In genomic region chr11:65851811-65852507, GRCh38 we compare ENCODE assay signal across 13 cellular contexts. TPM values are rescaled to one million over a fixed set of nuclear protein-coding genes. Genes with fewer than 3 reads are reported as not detected.
DNase-seq lines count a peak whose midpoint lies in the region; ATAC-seq, FAIRE-seq and TF ChIP-seq lines count a peak whose summit lies in the region.
"Had no signal": no experiment of that assay in that cellular context is flagged by ENCODE, and none has a peak within 500 bp of the region (broad histone marks: within the 10 kb centered on the region; RNA-seq: fewer than 3 reads in every experiment).

No MANE protein-coding gene starts in this region.

- H3K79me2 ChIP-seq in H1 (ENCODE audit: control insufficient read depth in 1 of 2, insufficient read depth in 2 of 2, low read length in 2 of 2), result peaks cover 15 to 30% of the 10 kb centered on the region in 2 experiments

- no peak overlapping the region for H2BK5ac ChIP-seq in H1 (ENCODE audit: low read depth, low read length)

- intact Hi-C loops in Panc1 (cut with micrococcal nuclease; ENCODE audit: unreplicated experiment), result loop anchor here (10.0 kb wide), 1 partner anchor 297 kb away; the partner anchor contains the start of gene LTBP3
- intact Hi-C loops in uterus (cut with DNase I; ENCODE audit: low total_unique reads), result no loop called here
- intact Hi-C loops in esophagus squamous epithelium (cut with DNase I), result no loop called here

- H3K18ac ChIP-seq in H1 (ENCODE audit: extremely low read depth, low read length), result no peak overlapping the region

- peaks cover 39% of the 10 kb centered on the region for H3K4me1 Mint-ChIP-seq in activated naive CD4-positive, alpha-beta T cell treated with anti-CD3 and anti-CD28 coated beads, Interleukin-2, amount 10 ng/mL, durations not matched to agents 7 days and 5 days
- H3K4me1 Mint-ChIP-seq in stimulated activated naive B cell treated with anti-CD40 and anti-IgM and Interleukin-4, amounts not matched to agents 10 μg/mL and 1 μg/mL and 100 μg/mL, for 72 hours, result peaks cover 32 to 45% of the 10 kb centered on the region in 2 donors

- H3K36me3 Mint-ChIP-seq in activated naive CD4-positive, alpha-beta T cell treated with anti-CD3 and anti-CD28 coated beads, Interleukin-2, amount 10 ng/mL, durations not matched to agents 7 days and 5 days, result peaks cover 57% of the 10 kb centered on the region
- H3K36me3 Mint-ChIP-seq in stimulated activated naive B cell treated with anti-CD40 and anti-IgM and Interleukin-4, amounts not matched to agents 10 μg/mL and 1 μg/mL and 100 μg/mL, for 72 hours, result peaks cover 53 to 67% of the 10 kb centered on the region in 2 donors

- H2AFZ ChIP-seq in H1 (ENCODE audit: low read length), result no peak overlapping the region

- no peak for TF ChIP-seq EP300 in H1 (IDR thresholded peaks at IDR 0.05; ENCODE audit: borderline replicate concordance in 1 of 2, low read depth in 2 of 2, low read length in 2 of 2)

- TF ChIP-seq RAD21 in H1 (IDR thresholded peaks at IDR 0.05 in 1 of 2, conservative IDR thresholded peaks at IDR 0.05 in 1 of 2; ENCODE audit: low read depth in 2 of 2, low read length in 2 of 2), result no peak

- H4K20me1 ChIP-seq in H1 (replicated peaks in 1 of 2; ENCODE audit: control insufficient read depth in 1 of 2, insufficient read depth in 2 of 2, low read length in 2 of 2), result peaks cover 28 to 30% of the 10 kb centered on the region in 2 experiments

- FAIRE-seq in H1 (lab: Jason Lieb, UNC), result no peak
- FAIRE-seq: H54 had no signal

- peaks cover 20% of the 10 kb centered on the region for H3K79me1 ChIP-seq in H1 (ENCODE audit: low read depth, low read length)

- peaks cover 2% of the 10 kb centered on the region; the same call in 1 of the 2 replicates for H3K23me2 ChIP-seq in H1 (ENCODE audit: low read depth, low read length)

- POLR2A ChIA-PET in Panc1 (lab: Charles Lee) (interaction anchor here (0.6 to 1.7 kb wide), 5 partner anchors 9 to 736 kb away, joined by 4 to 13 read pairs (median 5); partner anchors contain the start of gene MUS81), H1 (lab: Charles Lee; ENCODE audit: partially characterized antibody) (interaction anchor here (0.6 to 38.3 kb wide), 25 partner anchors 9 to 245 kb away, joined by 3 to 1071 read pairs (median 4); partner anchors contain the start of genes AP5B1, CCDC85B, CFL1 and CTSW)

- peaks cover 36% of the 10 kb centered on the region for H3K4me1 ChIP-seq in Panc1 (ENCODE audit: control insufficient read depth, insufficient read depth, low read length)
- peaks cover 0 to 10% (median under 1%) of the 10 kb centered on the region in 4 experiments; a peak in 5 of 7 replicates for H3K4me1 ChIP-seq in H1 (replicated peaks in 1 of 4; ENCODE audit: control insufficient read depth in 3 of 4, insufficient read depth in 4 of 4, low read length in 3 of 4)
- peaks cover 0 to 6% of the 10 kb centered on the region in 2 donors for H3K4me1 ChIP-seq in uterus
- H3K4me1 ChIP-seq in esophagus squamous epithelium, result peaks cover 7 to 39% (median 18%) of the 10 kb centered on the region in 3 donors

- no peak overlapping the region for H3K4ac ChIP-seq in H1 (replicated peaks; ENCODE audit: insufficient read length, low read depth, low read length)

- no TSS peak for BruUV-seq in Panc1 (replicated peaks; lab: Mats Ljungman, UMichigan)

- CTCF ChIA-PET in activated naive CD4-positive, alpha-beta T cell treated with anti-CD3 and anti-CD28 coated beads, Interleukin-2, amount 10 ng/mL, durations not matched to agents 7 days and 5 days (lab: Charles Lee), result interaction anchor here (0.6 to 1.7 kb wide), 12 partner anchors 8 to 178 kb away, joined by 3 to 5 read pairs (median 3); partner anchors contain the start of gene MUS81
- CTCF ChIA-PET in Panc1 (lab: Charles Lee) (interaction anchor here (0.6 to 1.6 kb wide), 5 partner anchors 18 to 217 kb away, joined by 3 to 12 read pairs (median 6); partner anchors contain the start of genes KAT5 and SNX32), H1 (lab: Charles Lee; ENCODE audit: partially characterized antibody) (interaction anchor here (0.6 to 15.2 kb wide), 43 partner anchors 10 to 1092 kb away, joined by 3 to 283 read pairs (median 5); partner anchors contain the start of genes AP5B1, CCDC85B, CFL1 and CTSW)

- H3K4me3 Mint-ChIP-seq in activated naive CD4-positive, alpha-beta T cell treated with anti-CD3 and anti-CD28 coated beads, Interleukin-2, amount 10 ng/mL, durations not matched to agents 7 days and 5 days, result no peak overlapping the region
- H3K4me3 Mint-ChIP-seq in stimulated activated naive B cell treated with anti-CD40 and anti-IgM and Interleukin-4, amounts not matched to agents 10 μg/mL and 1 μg/mL and 100 μg/mL, for 72 hours, result peak overlapping the region; percentile 1 to 39

- no peak overlapping the region for H3K4me3 ChIP-seq in Panc1 (ENCODE audit: low read depth in 2 of 2, low read length in 2 of 2)
- no peak overlapping the region for H3K4me3 ChIP-seq in H1 (ENCODE audit: extremely low read depth in 1 of 4, insufficient read depth in 2 of 4, low read depth in 3 of 4, low read length in 4 of 4)
- H3K4me3 ChIP-seq in uterus, result no peak overlapping the region
- no peak overlapping the region for H3K4me3 ChIP-seq in esophagus squamous epithelium

- peaks cover 6% of the 10 kb centered on the region for H3K9me3 Mint-ChIP-seq in activated naive CD4-positive, alpha-beta T cell treated with anti-CD3 and anti-CD28 coated beads, Interleukin-2, amount 10 ng/mL, durations not matched to agents 7 days and 5 days
- peaks cover 0 to 5% of the 10 kb centered on the region in 2 donors for H3K9me3 Mint-ChIP-seq in stimulated activated naive B cell treated with anti-CD40 and anti-IgM and Interleukin-4, amounts not matched to agents 10 μg/mL and 1 μg/mL and 100 μg/mL, for 72 hours

- H4K5ac ChIP-seq in H1 (ENCODE audit: insufficient read length, low read depth, low read length), result no peak overlapping the region

- H3K4me2 ChIP-seq in H1 (ENCODE audit: insufficient read depth in 1 of 2, low read depth in 2 of 2, low read length in 2 of 2), result no peak overlapping the region

- no peak for TF ChIP-seq CTCF in Panc1 (IDR thresholded peaks at IDR 0.05)
- no peak for TF ChIP-seq CTCF in H1 (IDR thresholded peaks at IDR 0.05; ENCODE audit: control extremely low read depth in 1 of 3, insufficient read depth in 1 of 3, low read depth in 1 of 3, low read length in 3 of 3)
- TF ChIP-seq CTCF in uterus (IDR thresholded peaks at IDR 0.05), result no peak
- no peak for TF ChIP-seq CTCF in esophagus squamous epithelium (IDR thresholded peaks at IDR 0.05)

- no peak overlapping the region for H4K91ac ChIP-seq in H1 (replicated peaks; ENCODE audit: insufficient read length, low read length)

- no peak overlapping the region for H2BK20ac ChIP-seq in H1 (ENCODE audit: low read length)

- peak overlapping the region; percentile 51 for H3K27ac Mint-ChIP-seq in activated naive CD4-positive, alpha-beta T cell treated with anti-CD3 and anti-CD28 coated beads, Interleukin-2, amount 10 ng/mL, durations not matched to agents 7 days and 5 days
- H3K27ac Mint-ChIP-seq in stimulated activated naive B cell treated with anti-CD40 and anti-IgM and Interleukin-4, amounts not matched to agents 10 μg/mL and 1 μg/mL and 100 μg/mL, for 72 hours, result peak overlapping the region; percentile 75

- DNase-seq in activated naive CD4-positive, alpha-beta T cell treated with anti-CD3 and anti-CD28 coated beads, Interleukin-2, amount 10 ng/mL, durations not matched to agents 7 days and 5 days, result no peak
- DNase-seq in activated naive CD4-positive, alpha-beta T cell treated with Interleukin-2 at 50 U/mL for 16 hours, result no peak
- no peak for DNase-seq in Panc1 (ENCODE audit: low read depth, low spot score)
- no peak for DNase-seq in H1 (ENCODE audit: low read depth in 1 of 2, low spot score in 2 of 2)
- DNase-seq in stimulated activated naive B cell treated with anti-CD40 and anti-IgM and Interleukin-4, amounts not matched to agents 10 μg/mL and 1 μg/mL and 100 μg/mL, for 72 hours, result no peak
- no peak for DNase-seq in NCI-H526 treated with DMSO at 0.1 percent for 48 hours (lab: John Stamatoyannopoulos, UW)
- DNase-seq in uterus, result no peak
- DNase-seq in esophagus squamous epithelium (lab: John Stamatoyannopoulos, UW), result no peak
- DNase-seq: activated T-cell treated with anti-CD3 and anti-CD28 coated beads, Interleukin-2, amount 50 U/mL, for 1 hour; AML-193 had no signal

- H3K23ac ChIP-seq in H1 (ENCODE audit: insufficient read length), result no peak overlapping the region

- in situ Hi-C loops in Panc1 (cut with HindIII; ENCODE audit: low pct_unique_long_range_greater_than_20kb, low sequenced_read_pairs), result no loop called here

- no peak overlapping the region for H3K56ac ChIP-seq in H1 (replicated peaks; ENCODE audit: insufficient read length, low read depth, low read length)

- no peak overlapping the region for H4K8ac ChIP-seq in H1 (ENCODE audit: extremely low read depth, insufficient read depth, low read length)

- no peak overlapping the region for H2AK5ac ChIP-seq in H1 (ENCODE audit: low read depth, low read length)

- peaks cover 29% of the 10 kb centered on the region for H3K36me3 ChIP-seq in Panc1 (ENCODE audit: control insufficient read depth, insufficient read depth, low read length)
- H3K36me3 ChIP-seq in H1 (ENCODE audit: control insufficient read depth in 2 of 4, insufficient read depth in 4 of 4, low read length in 3 of 4), result peaks cover 17 to 34% (median 31%) of the 10 kb centered on the region in 4 experiments
- H3K36me3 ChIP-seq in uterus, result no peaks in the 10 kb centered on the region
- peaks cover 37 to 61% (median 40%) of the 10 kb centered on the region in 3 donors for H3K36me3 ChIP-seq in esophagus squamous epithelium

- H3K14ac ChIP-seq in H1 (ENCODE audit: insufficient read length), result no peak overlapping the region

- no peak overlapping the region for H3K27ac ChIP-seq in Panc1 (ENCODE audit: low read length)
- H3K27ac ChIP-seq in H1 (ENCODE audit: low read depth, low read length), result no peak overlapping the region
- no peak overlapping the region for H3K27ac ChIP-seq in uterus
- no peak overlapping the region for H3K27ac ChIP-seq in esophagus squamous epithelium

- 94% methylated on average over 10 of the region's 10 CpGs; no CpG with 5 or more reads in 1 of the 2 experiments for WGBS in H1 (ENCODE audit: extremely low coverage in 1 of 2, insufficient coverage in 1 of 2, insufficient read length in 1 of 2, insufficient replicate concordance in 2 of 2, low coverage in 1 of 2, low lambda C conversion rate in 2 of 2, missing lambda C conversion rate in 1 of 2), 2 experiments
- 81 to 94% methylated on average over 7 to 8 of the region's 10 CpGs for WGBS in esophagus squamous epithelium, 2 donors

- no peak overlapping the region for H2BK15ac ChIP-seq in H1 (ENCODE audit: low read length)

- peaks cover 8% of the 10 kb centered on the region for H3K27me3 Mint-ChIP-seq in activated naive CD4-positive, alpha-beta T cell treated with anti-CD3 and anti-CD28 coated beads, Interleukin-2, amount 10 ng/mL, durations not matched to agents 7 days and 5 days
- H3K27me3 Mint-ChIP-seq in stimulated activated naive B cell treated with anti-CD40 and anti-IgM and Interleukin-4, amounts not matched to agents 10 μg/mL and 1 μg/mL and 100 μg/mL, for 72 hours, result no peaks in the 10 kb centered on the region

- no peak overlapping the region for H2BK12ac ChIP-seq in H1 (ENCODE audit: low read depth, low read length)

- no peak overlapping the region for H3K9ac ChIP-seq in H1 (replicated peaks in 1 of 4; ENCODE audit: extremely low read depth in 1 of 4, low read depth in 3 of 4, low read length in 3 of 4)

- ATAC-seq in Panc1, result peak; percentile 33
- peak in 1 of 2 donors; percentile 3 for ATAC-seq in stimulated activated naive B cell treated with anti-CD40 and anti-IgM and Interleukin-4, amounts not matched to agents 10 μg/mL and 1 μg/mL and 100 μg/mL, for 72 hours (replicated peaks)

- TF ChIP-seq POLR2A in H1 (IDR thresholded peaks at IDR 0.05; ENCODE audit: control extremely low read depth in 1 of 2, low read depth in 2 of 2, low read length in 2 of 2) (peak in 1 of 2 experiments; percentile 73; a peak in 2 of 3 replicates), uterus (IDR thresholded peaks at IDR 0.05) (no peak), esophagus squamous epithelium (IDR thresholded peaks at IDR 0.05) (no peak)

- H3K27me3 ChIP-seq in Panc1 (ENCODE audit: control insufficient read depth, insufficient read depth, low read length) (no peaks in the 10 kb centered on the region), H1 (replicated peaks in 1 of 4; ENCODE audit: control insufficient read depth in 3 of 4, extremely low read depth in 1 of 4, insufficient read depth in 3 of 4, low read length in 3 of 4) (no peaks in the 10 kb centered on the region; a peak in 1 of 7 replicates), uterus (no peaks in the 10 kb centered on the region), esophagus squamous epithelium (no peaks in the 10 kb centered on the region)

- H3K9me3 ChIP-seq in Panc1 (ENCODE audit: control insufficient read depth, insufficient read depth, low read depth, low read length), result no peaks in the 10 kb centered on the region
- H3K9me3 ChIP-seq in H1 (ENCODE audit: insufficient read depth in 2 of 2, low read depth in 1 of 2, low read length in 1 of 2), result peaks cover 7 to 10% of the 10 kb centered on the region in 2 experiments; a peak in 2 of 4 replicates
- no peaks in the 10 kb centered on the region for H3K9me3 ChIP-seq in uterus
- no peaks in the 10 kb centered on the region for H3K9me3 ChIP-seq in esophagus squamous epithelium

- no peak overlapping the region for H2BK120ac ChIP-seq in H1 (replicated peaks; ENCODE audit: low read depth, low read length)

RNA-seq across cellular contexts. Expression of gene CFL1, which starts 6.0 kb away (rescaled TPM):
- total RNA-seq in Panc1 (2021; ENCODE audit: unreplicated experiment) (1,911 TPM), uterus (100 to 1,000 TPM; 227 to 514 (median 399) TPM), esophagus squamous epithelium (100 to 1,000 TPM; 453 to 833 (median 750) TPM)
- polyA plus RNA-seq in Panc1 (2012; ENCODE audit: insufficient read length), result 2,777 TPM
- total RNA-seq in H1 (2021; fragmentation: NEBNext Ultra II Directional; extraction: Animal tissue kit (Norgen Biotek cat#: 25700)), result 1,252 and 1,270 TPM in 2 replicates
- 1,365 and 1,809 TPM in 2 replicates for polyA plus RNA-seq in H1 (2011; rRNA removed)
- 1,336 TPM for polyA plus RNA-seq in H1 (2011; cell fraction: cytosol; rRNA removed)
- polyA plus RNA-seq in H1 (2011; cell fraction: nucleus; rRNA removed), result 788 TPM
- polyA plus RNA-seq in H1 (2012, experiment 1 of 2), result 1,064 to 1,459 TPM (median 1,329 TPM) in 4 replicates
- 1,254 TPM for polyA plus RNA-seq in H1 (2012, experiment 2 of 2)
- polyA plus RNA-seq in H1 (2013, experiment 1 of 2), result 989 TPM
- polyA plus RNA-seq in H1 (2013, experiment 2 of 2), result 932 TPM
- 1,332 and 1,357 TPM in 2 replicates for polyA minus RNA-seq in H1 (2011; rRNA and poly(A)+ RNA removed)
- 622 TPM for polyA minus RNA-seq in H1 (2011; cell fraction: cytosol; rRNA and poly(A)+ RNA removed)
- polyA minus RNA-seq in H1 (2011; cell fraction: nucleus; rRNA and poly(A)+ RNA removed), result 426 TPM

RNA-seq across cellular contexts. Expression of gene MUS81, which starts 8.3 kb away (rescaled TPM):
- total RNA-seq in Panc1 (2021; ENCODE audit: unreplicated experiment), result 140 TPM
- 132 TPM for polyA plus RNA-seq in Panc1 (2012; ENCODE audit: insufficient read length)
- total RNA-seq in H1 (2021; fragmentation: NEBNext Ultra II Directional; extraction: Animal tissue kit (Norgen Biotek cat#: 25700)), result 30.2 and 36.0 TPM in 2 replicates
- 31.5 and 44.1 TPM in 2 replicates for polyA plus RNA-seq in H1 (2011; rRNA removed)
- polyA plus RNA-seq in H1 (2011; cell fraction: cytosol; rRNA removed), result 41.8 TPM
- polyA plus RNA-seq in H1 (2011; cell fraction: nucleus; rRNA removed), result 222 TPM
- polyA plus RNA-seq in H1 (2012, experiment 1 of 2), result 30.7 to 47.5 TPM (median 37.9 TPM) in 4 replicates
- polyA plus RNA-seq in H1 (2012, experiment 2 of 2), result 39.0 TPM
- 35.0 TPM for polyA plus RNA-seq in H1 (2013, experiment 1 of 2)
- 32.2 TPM for polyA plus RNA-seq in H1 (2013, experiment 2 of 2)
- 13.3 and 24.3 TPM in 2 replicates for polyA minus RNA-seq in H1 (2011; rRNA and poly(A)+ RNA removed)
- polyA minus RNA-seq in H1 (2011; cell fraction: cytosol; rRNA and poly(A)+ RNA removed), result 23.6 TPM
- 60.4 TPM for polyA minus RNA-seq in H1 (2011; cell fraction: nucleus; rRNA and poly(A)+ RNA removed)
- total RNA-seq in uterus, result 100 to 1,000 TPM in 1 of 4 donors, 10 to 100 TPM in 3; 28.8 to 108 (median 75.0) TPM
- total RNA-seq in esophagus squamous epithelium, result 10 to 100 TPM; 17.6 to 36.2 (median 31.1) TPM

RNA-seq across cellular contexts. Expression of gene SNX32, which starts 18.2 kb away (rescaled TPM):
- not detected for total RNA-seq in Panc1 (2021; ENCODE audit: unreplicated experiment)
- polyA plus RNA-seq in Panc1 (2012; ENCODE audit: insufficient read length), result 0.47 TPM
- 1.1 and 2.2 TPM in 2 replicates for total RNA-seq in H1 (2021; fragmentation: NEBNext Ultra II Directional; extraction: Animal tissue kit (Norgen Biotek cat#: 25700))
- polyA plus RNA-seq in H1 (2011; rRNA removed), result 0.76 and 1.4 TPM in 2 replicates
- polyA plus RNA-seq in H1 (2011; cell fraction: cytosol; rRNA removed), result 0.96 TPM
- polyA plus RNA-seq in H1 (2011; cell fraction: nucleus; rRNA removed), result 7.1 TPM
- 1.2 to 2.6 TPM (median 2.2 TPM) in 4 replicates for polyA plus RNA-seq in H1 (2012, experiment 1 of 2)
- 1.2 TPM for polyA plus RNA-seq in H1 (2012, experiment 2 of 2)
- polyA plus RNA-seq in H1 (2013, experiment 1 of 2), result 0.61 TPM
- polyA plus RNA-seq in H1 (2013, experiment 2 of 2), result 0.57 TPM
- 0.54 and 1.1 TPM in 2 replicates for polyA minus RNA-seq in H1 (2011; rRNA and poly(A)+ RNA removed)
- polyA minus RNA-seq in H1 (2011; cell fraction: cytosol; rRNA and poly(A)+ RNA removed), result not detected
- 1.6 TPM for polyA minus RNA-seq in H1 (2011; cell fraction: nucleus; rRNA and poly(A)+ RNA removed)
- total RNA-seq in uterus, result 1 to 10 TPM in 1 of 4 donors, under 1 TPM in 1, not detected in 2; 0.58 to 2.6 TPM
- total RNA-seq in esophagus squamous epithelium, result under 1 TPM in 1 of 4 donors, not detected in 3; 0.38 TPM

RNA-seq across cellular contexts. Expression of gene EFEMP2, which starts 20.6 kb away (rescaled TPM):
- total RNA-seq in Panc1 (2021; ENCODE audit: unreplicated experiment), result 23.7 TPM
- polyA plus RNA-seq in Panc1 (2012; ENCODE audit: insufficient read length), result 44.8 TPM
- total RNA-seq in H1 (2021; fragmentation: NEBNext Ultra II Directional; extraction: Animal tissue kit (Norgen Biotek cat#: 25700)), result 8.8 and 9.7 TPM in 2 replicates
- 17.2 and 24.2 TPM in 2 replicates for polyA plus RNA-seq in H1 (2011; rRNA removed)
- polyA plus RNA-seq in H1 (2011; cell fraction: cytosol; rRNA removed), result 16.2 TPM
- 54.9 TPM for polyA plus RNA-seq in H1 (2011; cell fraction: nucleus; rRNA removed)
- polyA plus RNA-seq in H1 (2012, experiment 1 of 2), result 6.4 to 12.6 TPM (median 9.4 TPM) in 4 replicates
- polyA plus RNA-seq in H1 (2012, experiment 2 of 2), result 8.4 TPM
- 14.8 TPM for polyA plus RNA-seq in H1 (2013, experiment 1 of 2)
- 14.3 TPM for polyA plus RNA-seq in H1 (2013, experiment 2 of 2)
- 5.3 and 6.1 TPM in 2 replicates for polyA minus RNA-seq in H1 (2011; rRNA and poly(A)+ RNA removed)
- 5.7 TPM for polyA minus RNA-seq in H1 (2011; cell fraction: cytosol; rRNA and poly(A)+ RNA removed)
- polyA minus RNA-seq in H1 (2011; cell fraction: nucleus; rRNA and poly(A)+ RNA removed), result 17.4 TPM
- 100 to 1,000 TPM in 1 of 4 donors, 10 to 100 TPM in 3; 56.1 to 165 (median 87.3) TPM for total RNA-seq in uterus
- 10 to 100 TPM in 2 of 4 donors, 1 to 10 TPM in 2; 3.6 to 29.0 (median 10.2) TPM for total RNA-seq in esophagus squamous epithelium

RNA-seq across cellular contexts. Expression of gene CTSW, which starts 27.7 kb away (rescaled TPM):
- not detected for total RNA-seq in Panc1 (2021; ENCODE audit: unreplicated experiment)
- polyA plus RNA-seq in Panc1 (2012; ENCODE audit: insufficient read length), result not detected
- total RNA-seq in H1 (2021; fragmentation: NEBNext Ultra II Directional; extraction: Animal tissue kit (Norgen Biotek cat#: 25700)), result not detected in 2 replicates
- polyA plus RNA-seq in H1 (2011; rRNA removed), result not detected in 2 replicates
- polyA plus RNA-seq in H1 (2011; cell fraction: cytosol; rRNA removed), result not detected
- not detected for polyA plus RNA-seq in H1 (2011; cell fraction: nucleus; rRNA removed)
- not detected in 4 replicates for polyA plus RNA-seq in H1 (2012, experiment 1 of 2)
- not detected for polyA plus RNA-seq in H1 (2012, experiment 2 of 2)
- polyA plus RNA-seq in H1 (2013, experiment 1 of 2), result not detected
- not detected for polyA plus RNA-seq in H1 (2013, experiment 2 of 2)
- not detected in 2 replicates for polyA minus RNA-seq in H1 (2011; rRNA and poly(A)+ RNA removed)
- polyA minus RNA-seq in H1 (2011; cell fraction: cytosol; rRNA and poly(A)+ RNA removed), result not detected
- polyA minus RNA-seq in H1 (2011; cell fraction: nucleus; rRNA and poly(A)+ RNA removed), result not detected
- 1 to 10 TPM in 1 of 4 donors, under 1 TPM in 1, not detected in 2; 0.62 to 3.6 TPM for total RNA-seq in uterus
- total RNA-seq in esophagus squamous epithelium, result 1 to 10 TPM in 3 of 4 donors, under 1 TPM in 1; 0.21 to 3.6 (median 1.8) TPM
- total RNA-seq: cerebellum, myocyte had no signal
